In the genomic region with DNA sequence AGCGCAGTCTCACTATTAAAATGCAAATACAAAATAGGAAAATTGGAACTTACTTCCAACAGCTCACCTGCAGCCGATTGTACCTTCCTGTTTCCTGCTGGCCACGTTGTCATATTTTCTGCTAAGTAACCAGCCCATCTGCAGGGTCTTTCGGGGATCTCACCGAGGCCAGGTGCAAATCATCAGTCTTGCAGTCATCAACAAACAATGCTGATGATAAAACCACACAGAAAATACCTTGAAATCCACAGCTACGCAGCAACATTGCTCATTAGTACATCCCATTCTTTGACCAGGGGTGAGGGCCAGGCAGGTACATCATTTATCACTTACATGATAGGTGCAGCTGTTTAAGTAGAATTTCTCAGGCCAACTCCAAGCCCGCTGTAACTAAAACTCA, we compare ENCODE assay signal across 19 cellular contexts.
"Had no signal": no experiment of that assay in that cellular context is flagged by ENCODE, and none has a peak within 500 bp of the region (broad histone marks: within the 10 kb centered on the region; RNA-seq: fewer than 3 reads in every experiment).

No MANE protein-coding gene starts in this region.

- H3K4me1 ChIP-seq: breast epithelium, left ventricle myocardium inferior had no signal

- H3K27me3 ChIP-seq: breast epithelium had no signal

- H3K36me3 ChIP-seq: breast epithelium, left ventricle myocardium inferior had no signal

- ATAC-seq: mucosa of descending colon; natural killer cell treated with Interleukin-12 subunit alpha and Interleukin-12 subunit beta and Interleukin-15 and Interleukin-18, amount 100 ng/mL, for 72 hours; right cardiac atrium; stimulated activated naive CD8-positive, alpha-beta T cell treated with anti-CD3 and anti-CD28 coated beads, Interleukin-15, Interleukin-2, amounts not matched to agents 100 U/mL and 50 U/mL, for 24 hours had no signal

- H3K4me3 ChIP-seq: breast epithelium, left ventricle myocardium inferior, lung, mucosa of descending colon had no signal

- H3K27ac ChIP-seq: breast epithelium, left ventricle myocardium inferior, VCaP had no signal

- DNase-seq: activated CD4-positive, alpha-beta T cell treated with anti-CD3 and anti-CD28 coated beads for 48 hours; activated CD4-positive, alpha-beta T cell treated with anti-CD3 and anti-CD28 coated beads, Interleukin-2, amount 50 U/mL, for 48 hours; activated effector memory CD4-positive, alpha-beta T cell treated with anti-CD3 and anti-CD28 coated beads, Interleukin-2, amount 50 U/mL, for 16 hours; activated naive CD4-positive, alpha-beta T cell treated with anti-CD3 and anti-CD28 coated beads for 36 hours; amniotic stem cell; effector CD8-positive, alpha-beta T cell; left ventricle myocardium inferior; mesendoderm; mucosa of descending colon; posterior cingulate gyrus; right cardiac atrium; stimulated activated CD4-positive, alpha-beta T cell treated with anti-CD3 and anti-CD28 coated beads, Interleukin-2, amount 100 ng/mL, for 48 hours; stimulated activated naive CD8-positive, alpha-beta T cell treated with anti-CD3 and anti-CD28 coated beads, Interleukin-15, Interleukin-2, amounts not matched to agents 100 U/mL and 50 U/mL, for 24 hours; SW 1271; T-helper 9 cell had no signal
